Comparison of ENCODE assay signal across 26 cellular contexts in genomic region chr18:36114738-36115137, GRCh38. TPM values are rescaled to one million over a fixed set of nuclear protein-coding genes. Genes with fewer than 3 reads are reported as not detected.
DNase-seq lines count a peak whose midpoint lies in the region; ATAC-seq, FAIRE-seq and TF ChIP-seq lines count a peak whose summit lies in the region.
"Had no signal": no experiment of that assay in that cellular context is flagged by ENCODE, and none has a peak within 500 bp of the region (broad histone marks: within the 10 kb centered on the region; RNA-seq: fewer than 3 reads in every experiment).

No MANE protein-coding gene starts in this region.

- H2AFZ ChIP-seq in HepG2 (ENCODE audit: low read length) (no peak overlapping the region), K562 (ENCODE audit: low read depth, low read length) (no peak overlapping the region)

- TF ChIP-seq POLR2A in HepG2 (IDR thresholded peaks at IDR 0.05; ENCODE audit: insufficient read depth in 1 of 2, low read depth in 2 of 2, low read length in 2 of 2), result no peak
- TF ChIP-seq POLR2A in right lobe of liver (IDR thresholded peaks at IDR 0.05), result no peak
- TF ChIP-seq POLR2A in K562 (conservative IDR thresholded peaks at IDR 0.05), result no peak

- H3K9ac ChIP-seq in HepG2 (ENCODE audit: insufficient read depth, low read depth, low read length) (no peak overlapping the region), K562 (ENCODE audit: insufficient read depth in 1 of 2, low read depth in 2 of 2, low read length in 2 of 2) (no peak overlapping the region), kidney (ENCODE audit: low read length in 2 of 2) (no peak overlapping the region)
- H3K9ac ChIP-seq: BLaER1 had no signal

- H3K4me2 ChIP-seq in HepG2 (ENCODE audit: low read depth, low read length), result no peak overlapping the region
- H3K4me2 ChIP-seq in K562 (ENCODE audit: insufficient read depth, low read length), result no peak overlapping the region
- H3K4me2 ChIP-seq: BLaER1 had no signal

- BruUV-seq in HepG2 (replicated peaks; lab: Mats Ljungman, UMichigan) (no TSS peak), K562 (replicated peaks; lab: Mats Ljungman, UMichigan) (no TSS peak)

- DNase-seq in HepG2 (ENCODE audit: low spot score) (no peak), right lobe of liver (no peak), K562 (ENCODE audit: extremely low read depth in 1 of 4, low spot score in 3 of 4) (no peak), kidney (no peak)
- DNase-seq in activated CD4-positive, alpha-beta T cell treated with anti-CD3 and anti-CD28 coated beads for 48 hours, result no peak
- DNase-seq: 8988T; ACHN; BE2C; C1 segment of cervical spinal cord; CD4-positive, alpha-beta memory T cell; CD4-positive, CD25-positive, alpha-beta regulatory T cell; CD8-positive, alpha-beta memory T cell; COR-L47; DMS 273 treated with DMSO at 0.1 percent for 48 hours; DMS153; DMS53; DMS79; DND-41; EL; GDM1 had no signal

- in situ Hi-C loops in HepG2 (cut with HindIII; ENCODE audit: extremely low pct_ligation_motif_present, low pct_unique_long_range_greater_than_20kb), result no loop called here
- in situ Hi-C loops in K562 (cut with MboI), result no loop called here

- H4K20me1 ChIP-seq in HepG2 (ENCODE audit: insufficient read depth, low read length) (no peaks in the 10 kb centered on the region), K562 (replicated peaks; ENCODE audit: control insufficient read depth, insufficient read depth, low read length) (no peaks in the 10 kb centered on the region)
- H4K20me1 ChIP-seq: BLaER1 had no signal

- no peak for ATAC-seq in HepG2
- ATAC-seq in right lobe of liver, result no peak
- ATAC-seq in K562, result no peak
- ATAC-seq in HG02938 (IDR thresholded peaks at IDR 0.05; ENCODE audit: unreplicated experiment), result no peak
- ATAC-seq: GM12878 had no signal

- H3K79me2 ChIP-seq in HepG2 (ENCODE audit: insufficient read depth, low read length), result no peaks in the 10 kb centered on the region
- H3K79me2 ChIP-seq in K562 (ENCODE audit: control insufficient read depth, insufficient read depth, low read length), result no peaks in the 10 kb centered on the region

- H3K27me3 ChIP-seq in HepG2 (ENCODE audit: control insufficient read depth in 1 of 2, insufficient read depth in 2 of 2, low read length in 2 of 2) (no peaks in the 10 kb centered on the region), right lobe of liver (no peaks in the 10 kb centered on the region), K562 (ENCODE audit: control insufficient read depth in 2 of 2, insufficient read depth in 2 of 2, low read length in 2 of 2) (no peaks in the 10 kb centered on the region)
- H3K27me3 ChIP-seq: BE2C, BLaER1 had no signal

- no peak overlapping the region for H3K4me3 ChIP-seq in HepG2 (replicated peaks in 1 of 3; ENCODE audit: insufficient read depth in 1 of 3, low read depth in 2 of 3, low read length in 3 of 3)
- no peak overlapping the region for H3K4me3 ChIP-seq in right lobe of liver
- no peak overlapping the region for H3K4me3 ChIP-seq in K562
- H3K4me3 ChIP-seq in kidney (ENCODE audit: low read length in 2 of 2), result no peak overlapping the region
- H3K4me3 ChIP-seq: BLaER1, GM12878 had no signal

- 92% methylated on average over 1 of the region's 1 CpG for WGBS in HepG2 (ENCODE audit: low lambda C conversion rate)
- 50% methylated on average over 1 of the region's 1 CpG for WGBS in right lobe of liver (ENCODE audit: insufficient coverage, low coverage, low lambda C conversion rate, missing lambda C conversion rate)
- 19% methylated on average over 1 of the region's 1 CpG for WGBS in K562 (ENCODE audit: insufficient coverage, low coverage, missing lambda C conversion rate)

- TF ChIP-seq EP300 in HepG2 (IDR thresholded peaks at IDR 0.05; ENCODE audit: low read depth in 2 of 2, low read length in 2 of 2) (no peak), HepG2 (CRISPR knock-in tag; IDR thresholded peaks at IDR 0.05; ENCODE audit: borderline replicate concordance) (no peak), K562 (IDR thresholded peaks at IDR 0.05; ENCODE audit: low read length) (no peak)

- no peaks in the 10 kb centered on the region for H3K9me1 ChIP-seq in K562 (ENCODE audit: control insufficient read depth, insufficient read depth, low read length)

- H3K36me3 ChIP-seq in HepG2 (replicated peaks in 1 of 2; ENCODE audit: control insufficient read depth in 1 of 2, insufficient read depth in 2 of 2, low read length in 2 of 2) (peaks cover 17 to 48% of the 10 kb centered on the region in 2 experiments), right lobe of liver (peaks cover 0 to 26% (median 7%) of the 10 kb centered on the region in 4 donors), K562 (ENCODE audit: control insufficient read depth, insufficient read depth, low read length) (peaks cover 56% of the 10 kb centered on the region), kidney (ENCODE audit: control insufficient read depth in 1 of 2, insufficient read depth in 2 of 2, low read length in 2 of 2) (peaks cover 14 to 15% of the 10 kb centered on the region in 2 donors)

- FAIRE-seq in HepG2 (lab: Jason Lieb, UNC) (no peak), K562 (lab: Jason Lieb, UNC) (no peak), kidney (lab: Jason Lieb, UNC) (peak; percentile 39)
- FAIRE-seq: A204.1, GM12878, GM12892, GM18507 had no signal

- H3K27ac ChIP-seq in HepG2 (ENCODE audit: extremely low read length, insufficient read depth, low read length) (no peak overlapping the region), right lobe of liver (no peak overlapping the region), K562 (ENCODE audit: extremely low read depth, low read depth, low read length) (no peak overlapping the region), kidney (ENCODE audit: low read depth in 2 of 2, low read length in 2 of 2) (no peak overlapping the region)
- H3K27ac ChIP-seq: BLaER1 had no signal

- POLR2A ChIA-PET in HepG2 (lab: Yijun Ruan, JAX) (no interaction called here), K562 (lab: Yijun Ruan, JAX) (interaction anchor here (0.6 kb wide), 1 partner anchor 13 kb away, joined by 3 read pairs; no protein-coding TSS in a partner anchor)

- H3K4me1 ChIP-seq in HepG2 (ENCODE audit: insufficient read depth, low read length) (no peaks in the 10 kb centered on the region), right lobe of liver (no peaks in the 10 kb centered on the region), K562 (replicated peaks in 1 of 2; ENCODE audit: control insufficient read depth in 2 of 2, insufficient read depth in 2 of 2, low read length in 2 of 2) (no peaks in the 10 kb centered on the region), kidney (ENCODE audit: control insufficient read depth in 1 of 2, insufficient read depth in 1 of 2, low read depth in 1 of 2, low read length in 2 of 2) (no peaks in the 10 kb centered on the region)
- H3K4me1 ChIP-seq: BE2C, BLaER1 had no signal

- TF ChIP-seq CTCF in HepG2 (CRISPR knock-in tag; IDR thresholded peaks at IDR 0.05) (no peak), right lobe of liver (IDR thresholded peaks at IDR 0.05) (no peak), K562 (IDR thresholded peaks at IDR 0.05 in 2 of 3, conservative IDR thresholded peaks at IDR 0.05 in 1 of 3; ENCODE audit: insufficient read depth in 2 of 3, low read depth in 1 of 3, low read length in 3 of 3) (no peak), kidney (IDR thresholded peaks at IDR 0.05; ENCODE audit: borderline replicate concordance, extremely low read depth, insufficient read depth) (no peak)

- CTCF ChIA-PET in HepG2 (lab: Yijun Ruan, JAX; ENCODE audit: low intra/inter-chr PET ratio, low total read pairs), result no interaction called here
- CTCF ChIA-PET in K562 (lab: Yijun Ruan, JAX; ENCODE audit: low intra/inter-chr PET ratio), result no interaction called here

- no peak for TF ChIP-seq RAD21 in HepG2 (CRISPR knock-in tag; IDR thresholded peaks at IDR 0.05)
- no peak for TF ChIP-seq RAD21 in K562 (CRISPR knock-in tag; conservative IDR thresholded peaks at IDR 0.05 in 1 of 2, IDR thresholded peaks at IDR 0.05 in 1 of 2)

- H3K9me3 ChIP-seq in HepG2 (ENCODE audit: low read length) (no peaks in the 10 kb centered on the region), right lobe of liver (no peaks in the 10 kb centered on the region), K562 (replicated peaks; ENCODE audit: control insufficient read depth, insufficient read depth, low read depth, low read length) (no peaks in the 10 kb centered on the region), kidney (ENCODE audit: control insufficient read depth in 1 of 2, low read length in 2 of 2) (no peaks in the 10 kb centered on the region)
- H3K9me3 ChIP-seq: BE2C, BLaER1 had no signal

- intact Hi-C loops in HepG2 (cut with micrococcal nuclease; ENCODE audit: unreplicated experiment) (no loop called here), right lobe of liver (cut with DNase I) (no loop called here), K562 (cut with micrococcal nuclease) (no loop called here), kidney (cut with DNase I) (no loop called here)

RNA-seq across cellular contexts. Expression of gene SLC39A6, which starts 14.4 kb away (rescaled TPM):
- total RNA-seq in HepG2 (2016; rRNA removed; fragmentation: Illumina TruSeq; extraction: Trizol), result 30.6 and 41.7 TPM in 2 replicates
- total RNA-seq in HepG2 (2016; cell fraction: cytosol; rRNA removed; fragmentation: Illumina TruSeq; extraction: Trizol; ENCODE audit: low read depth), result 4.5 and 4.8 TPM in 2 replicates
- 30.1 and 41.9 TPM in 2 replicates for total RNA-seq in HepG2 (2016; cell fraction: insoluble cytoplasmic fraction; rRNA removed; fragmentation: Illumina TruSeq; extraction: Trizol)
- 15.0 and 16.1 TPM in 2 replicates for total RNA-seq in HepG2 (2016; cell fraction: membrane; rRNA removed; fragmentation: Illumina TruSeq; extraction: Trizol)
- total RNA-seq in HepG2 (2016; cell fraction: nucleus; rRNA removed; fragmentation: Illumina TruSeq; extraction: Trizol), result 43.0 and 47.6 TPM in 2 replicates
- 53.5 and 59.2 TPM in 2 replicates for polyA plus RNA-seq in HepG2 (2011; rRNA removed)
- 39.3 and 51.6 TPM in 2 replicates for polyA plus RNA-seq in HepG2 (2011; cell fraction: cytosol; rRNA removed)
- 21.3 and 24.4 TPM in 2 replicates for polyA plus RNA-seq in HepG2 (2011; cell fraction: nucleus; rRNA removed)
- polyA plus RNA-seq in HepG2 (2012), result 27.8 and 30.5 TPM in 2 replicates
- polyA plus RNA-seq in HepG2 (2016; cell fraction: cytosol; fragmentation: Illumina TruSeq; extraction: Trizol; ENCODE audit: low read depth), result 2.1 and 2.7 TPM in 2 replicates
- 21.0 and 25.3 TPM in 2 replicates for polyA plus RNA-seq in HepG2 (2016; cell fraction: insoluble cytoplasmic fraction; fragmentation: Illumina TruSeq; extraction: Trizol; ENCODE audit: low read depth)
- polyA plus RNA-seq in HepG2 (2016; cell fraction: membrane; fragmentation: Illumina TruSeq; extraction: Trizol; ENCODE audit: low read depth), result 6.7 and 7.1 TPM in 2 replicates
- polyA plus RNA-seq in HepG2 (2016; cell fraction: nucleus; fragmentation: Illumina TruSeq; extraction: Trizol; ENCODE audit: insufficient read depth, low read depth), result 40.3 and 40.6 TPM in 2 replicates
- 47.6 and 205 TPM in 2 replicates for polyA minus RNA-seq in HepG2 (2011; rRNA and poly(A)+ RNA removed; ENCODE audit: low replicate concordance)
- polyA minus RNA-seq in HepG2 (2011; cell fraction: cytosol; rRNA and poly(A)+ RNA removed), result 21.0 and 24.8 TPM in 2 replicates
- polyA minus RNA-seq in HepG2 (2011; cell fraction: nucleus; rRNA and poly(A)+ RNA removed), result 22.9 and 37.0 TPM in 2 replicates
- total RNA-seq in right lobe of liver, result 10 to 100 TPM in 2 of 6 experiments, 1 to 10 TPM in 4; 6.5 to 13.2 (median 8.7) TPM
- total RNA-seq in K562 (2011; cell fraction: chromatin; rRNA removed; ENCODE audit: low replicate concordance), result 16.4 and 23.0 TPM in 2 replicates
- total RNA-seq in K562 (2011; cell fraction: nucleolus; rRNA removed), result 16.7 and 19.2 TPM in 2 replicates
- total RNA-seq in K562 (2011; cell fraction: nucleoplasm; rRNA removed), result 18.1 and 19.9 TPM in 2 replicates
- total RNA-seq in K562 (2014; rRNA removed), result 17.4 and 21.1 TPM in 2 replicates
- 19.9 and 20.9 TPM in 2 replicates for total RNA-seq in K562 (2014; rRNA removed; fragmentation: Illumina TruSeq; extraction: Trizol)
- 19.0 and 20.6 TPM in 2 replicates for total RNA-seq in K562 (2015; rRNA removed; fragmentation: Illumina TruSeq; extraction: Trizol)
- 13.2 and 14.0 TPM in 2 replicates for total RNA-seq in K562 (2021)
- 16.7 and 17.8 TPM in 2 replicates for polyA plus RNA-seq in K562 (2011; rRNA removed)
- 11.3 and 13.7 TPM in 2 replicates for polyA plus RNA-seq in K562 (2011; cell fraction: cytosol; rRNA removed)
- polyA plus RNA-seq in K562 (2011; cell fraction: nucleus; rRNA removed), result 14.2 and 16.8 TPM in 2 replicates
- 8.7 and 10.7 TPM in 2 replicates for polyA plus RNA-seq in K562 (2012)
- 22.1 and 23.8 TPM in 2 replicates for polyA plus RNA-seq in K562 (2014; fragmentation: Illumina TruSeq; extraction: Trizol)
- polyA plus RNA-seq in K562 (2014; fragmentation: Nextera tagmentation; extraction: Ambion mirVana), result 1 to 10 TPM; 5.6 to 6.6 TPM
- 13.2 and 13.8 TPM in 2 replicates for polyA plus RNA-seq in K562 (2014; rRNA removed)
- polyA minus RNA-seq in K562 (2011; rRNA and poly(A)+ RNA removed), result 26.3 and 34.2 TPM in 2 replicates
- 5.0 and 5.6 TPM in 2 replicates for polyA minus RNA-seq in K562 (2011; cell fraction: cytosol; rRNA and poly(A)+ RNA removed)
- 7.3 and 11.8 TPM in 2 replicates for polyA minus RNA-seq in K562 (2011; cell fraction: nucleus; rRNA and poly(A)+ RNA removed)
- total RNA-seq in kidney, result 44.7 TPM
- polyA plus RNA-seq in kidney (ENCODE audit: insufficient read depth, low read depth, low replicate concordance), result 27.3 TPM

RNA-seq across cellular contexts. Expression of gene ELP2, which starts 15.0 kb away (rescaled TPM):
- 100 and 121 TPM in 2 replicates for total RNA-seq in HepG2 (2016; rRNA removed; fragmentation: Illumina TruSeq; extraction: Trizol)
- 22.9 and 29.1 TPM in 2 replicates for total RNA-seq in HepG2 (2016; cell fraction: cytosol; rRNA removed; fragmentation: Illumina TruSeq; extraction: Trizol; ENCODE audit: low read depth)
- 97.6 and 122 TPM in 2 replicates for total RNA-seq in HepG2 (2016; cell fraction: insoluble cytoplasmic fraction; rRNA removed; fragmentation: Illumina TruSeq; extraction: Trizol)
- 29.2 and 32.8 TPM in 2 replicates for total RNA-seq in HepG2 (2016; cell fraction: membrane; rRNA removed; fragmentation: Illumina TruSeq; extraction: Trizol)
- total RNA-seq in HepG2 (2016; cell fraction: nucleus; rRNA removed; fragmentation: Illumina TruSeq; extraction: Trizol), result 120 and 133 TPM in 2 replicates
- 85.0 and 98.7 TPM in 2 replicates for polyA plus RNA-seq in HepG2 (2011; rRNA removed)
- polyA plus RNA-seq in HepG2 (2011; cell fraction: cytosol; rRNA removed), result 45.2 and 52.1 TPM in 2 replicates
- polyA plus RNA-seq in HepG2 (2011; cell fraction: nucleus; rRNA removed), result 82.7 and 92.7 TPM in 2 replicates
- 91.8 and 96.5 TPM in 2 replicates for polyA plus RNA-seq in HepG2 (2012)
- polyA plus RNA-seq in HepG2 (2016; cell fraction: cytosol; fragmentation: Illumina TruSeq; extraction: Trizol; ENCODE audit: low read depth), result 7.6 and 9.7 TPM in 2 replicates
- 72.7 and 77.3 TPM in 2 replicates for polyA plus RNA-seq in HepG2 (2016; cell fraction: insoluble cytoplasmic fraction; fragmentation: Illumina TruSeq; extraction: Trizol; ENCODE audit: low read depth)
- 13.0 and 14.3 TPM in 2 replicates for polyA plus RNA-seq in HepG2 (2016; cell fraction: membrane; fragmentation: Illumina TruSeq; extraction: Trizol; ENCODE audit: low read depth)
- polyA plus RNA-seq in HepG2 (2016; cell fraction: nucleus; fragmentation: Illumina TruSeq; extraction: Trizol; ENCODE audit: insufficient read depth, low read depth), result 146 and 148 TPM in 2 replicates
- polyA minus RNA-seq in HepG2 (2011; rRNA and poly(A)+ RNA removed; ENCODE audit: low replicate concordance), result 232 and 371 TPM in 2 replicates
- polyA minus RNA-seq in HepG2 (2011; cell fraction: cytosol; rRNA and poly(A)+ RNA removed), result 33.5 and 40.7 TPM in 2 replicates
- polyA minus RNA-seq in HepG2 (2011; cell fraction: nucleus; rRNA and poly(A)+ RNA removed), result 216 and 227 TPM in 2 replicates
- 10 to 100 TPM; 26.9 to 58.7 (median 50.3) TPM for total RNA-seq in right lobe of liver
- total RNA-seq in K562 (2011; cell fraction: chromatin; rRNA removed; ENCODE audit: low replicate concordance), result 409 and 679 TPM in 2 replicates
- total RNA-seq in K562 (2011; cell fraction: nucleolus; rRNA removed), result 246 and 294 TPM in 2 replicates
- 383 and 472 TPM in 2 replicates for total RNA-seq in K562 (2011; cell fraction: nucleoplasm; rRNA removed)
- total RNA-seq in K562 (2014; rRNA removed), result 156 and 158 TPM in 2 replicates
- total RNA-seq in K562 (2014; rRNA removed; fragmentation: Illumina TruSeq; extraction: Trizol), result 123 and 139 TPM in 2 replicates
- 72.8 and 76.8 TPM in 2 replicates for total RNA-seq in K562 (2015; rRNA removed; fragmentation: Illumina TruSeq; extraction: Trizol)
- total RNA-seq in K562 (2021), result 140 and 148 TPM in 2 replicates
- 188 and 192 TPM in 2 replicates for polyA plus RNA-seq in K562 (2011; rRNA removed)
- 42.9 and 93.6 TPM in 2 replicates for polyA plus RNA-seq in K562 (2011; cell fraction: cytosol; rRNA removed)
- polyA plus RNA-seq in K562 (2011; cell fraction: nucleus; rRNA removed), result 181 and 221 TPM in 2 replicates
- 133 and 141 TPM in 2 replicates for polyA plus RNA-seq in K562 (2012)
- 87.4 and 96.0 TPM in 2 replicates for polyA plus RNA-seq in K562 (2014; fragmentation: Illumina TruSeq; extraction: Trizol)
- 100 to 1,000 TPM; 146 to 172 TPM for polyA plus RNA-seq in K562 (2014; fragmentation: Nextera tagmentation; extraction: Ambion mirVana)
- 84.0 and 94.8 TPM in 2 replicates for polyA plus RNA-seq in K562 (2014; rRNA removed)
- 262 and 352 TPM in 2 replicates for polyA minus RNA-seq in K562 (2011; rRNA and poly(A)+ RNA removed)
- 73.4 and 77.3 TPM in 2 replicates for polyA minus RNA-seq in K562 (2011; cell fraction: cytosol; rRNA and poly(A)+ RNA removed)
- 158 and 260 TPM in 2 replicates for polyA minus RNA-seq in K562 (2011; cell fraction: nucleus; rRNA and poly(A)+ RNA removed)
- 74.0 TPM for total RNA-seq in kidney
- polyA plus RNA-seq in kidney (ENCODE audit: insufficient read depth, low read depth, low replicate concordance), result 55.9 TPM

RNA-seq across cellular contexts. Expression of gene RPRD1A, which starts 47.4 kb away (rescaled TPM):
- total RNA-seq in HepG2 (2016; rRNA removed; fragmentation: Illumina TruSeq; extraction: Trizol), result 78.2 and 105 TPM in 2 replicates
- 45.6 and 46.6 TPM in 2 replicates for total RNA-seq in HepG2 (2016; cell fraction: cytosol; rRNA removed; fragmentation: Illumina TruSeq; extraction: Trizol; ENCODE audit: low read depth)
- total RNA-seq in HepG2 (2016; cell fraction: insoluble cytoplasmic fraction; rRNA removed; fragmentation: Illumina TruSeq; extraction: Trizol), result 79.2 and 105 TPM in 2 replicates
- 54.0 and 61.2 TPM in 2 replicates for total RNA-seq in HepG2 (2016; cell fraction: membrane; rRNA removed; fragmentation: Illumina TruSeq; extraction: Trizol)
- 85.2 and 97.0 TPM in 2 replicates for total RNA-seq in HepG2 (2016; cell fraction: nucleus; rRNA removed; fragmentation: Illumina TruSeq; extraction: Trizol)
- 36.4 and 42.5 TPM in 2 replicates for polyA plus RNA-seq in HepG2 (2011; rRNA removed)
- polyA plus RNA-seq in HepG2 (2011; cell fraction: cytosol; rRNA removed), result 15.8 and 21.7 TPM in 2 replicates
- polyA plus RNA-seq in HepG2 (2011; cell fraction: nucleus; rRNA removed), result 49.0 and 60.6 TPM in 2 replicates
- 49.2 and 49.7 TPM in 2 replicates for polyA plus RNA-seq in HepG2 (2012)
- polyA plus RNA-seq in HepG2 (2016; cell fraction: cytosol; fragmentation: Illumina TruSeq; extraction: Trizol; ENCODE audit: low read depth), result 8.8 and 9.0 TPM in 2 replicates
- 67.3 and 70.4 TPM in 2 replicates for polyA plus RNA-seq in HepG2 (2016; cell fraction: insoluble cytoplasmic fraction; fragmentation: Illumina TruSeq; extraction: Trizol; ENCODE audit: low read depth)
- polyA plus RNA-seq in HepG2 (2016; cell fraction: membrane; fragmentation: Illumina TruSeq; extraction: Trizol; ENCODE audit: low read depth), result 25.6 and 26.2 TPM in 2 replicates
- 67.7 and 71.1 TPM in 2 replicates for polyA plus RNA-seq in HepG2 (2016; cell fraction: nucleus; fragmentation: Illumina TruSeq; extraction: Trizol; ENCODE audit: insufficient read depth, low read depth)
- polyA minus RNA-seq in HepG2 (2011; rRNA and poly(A)+ RNA removed; ENCODE audit: low replicate concordance), result 39.8 and 42.7 TPM in 2 replicates
- 40.6 and 41.2 TPM in 2 replicates for polyA minus RNA-seq in HepG2 (2011; cell fraction: cytosol; rRNA and poly(A)+ RNA removed)
- polyA minus RNA-seq in HepG2 (2011; cell fraction: nucleus; rRNA and poly(A)+ RNA removed), result 151 and 160 TPM in 2 replicates
- total RNA-seq in right lobe of liver, result 10 to 100 TPM; 14.4 to 28.6 (median 20.9) TPM
- total RNA-seq in K562 (2011; cell fraction: chromatin; rRNA removed; ENCODE audit: low replicate concordance), result 113 and 316 TPM in 2 replicates
- 99.9 and 122 TPM in 2 replicates for total RNA-seq in K562 (2011; cell fraction: nucleolus; rRNA removed)
- 188 and 269 TPM in 2 replicates for total RNA-seq in K562 (2011; cell fraction: nucleoplasm; rRNA removed)
- 61.1 and 63.8 TPM in 2 replicates for total RNA-seq in K562 (2014; rRNA removed)
- total RNA-seq in K562 (2014; rRNA removed; fragmentation: Illumina TruSeq; extraction: Trizol), result 69.3 and 74.5 TPM in 2 replicates
- total RNA-seq in K562 (2015; rRNA removed; fragmentation: Illumina TruSeq; extraction: Trizol), result 55.9 and 56.2 TPM in 2 replicates
- total RNA-seq in K562 (2021), result 65.0 and 66.0 TPM in 2 replicates
- 121 and 127 TPM in 2 replicates for polyA plus RNA-seq in K562 (2011; rRNA removed)
- 16.1 and 37.4 TPM in 2 replicates for polyA plus RNA-seq in K562 (2011; cell fraction: cytosol; rRNA removed)
- 313 and 349 TPM in 2 replicates for polyA plus RNA-seq in K562 (2011; cell fraction: nucleus; rRNA removed)
- 55.8 and 60.0 TPM in 2 replicates for polyA plus RNA-seq in K562 (2012)
- 60.8 and 67.7 TPM in 2 replicates for polyA plus RNA-seq in K562 (2014; fragmentation: Illumina TruSeq; extraction: Trizol)
- polyA plus RNA-seq in K562 (2014; fragmentation: Nextera tagmentation; extraction: Ambion mirVana), result 10 to 100 TPM; 30.2 to 36.7 TPM
- polyA plus RNA-seq in K562 (2014; rRNA removed), result 130 and 142 TPM in 2 replicates
- 58.1 and 85.0 TPM in 2 replicates for polyA minus RNA-seq in K562 (2011; rRNA and poly(A)+ RNA removed)
- 22.3 and 29.2 TPM in 2 replicates for polyA minus RNA-seq in K562 (2011; cell fraction: cytosol; rRNA and poly(A)+ RNA removed)
- polyA minus RNA-seq in K562 (2011; cell fraction: nucleus; rRNA and poly(A)+ RNA removed), result 128 and 197 TPM in 2 replicates
- 42.4 TPM for total RNA-seq in kidney
- polyA plus RNA-seq in kidney (ENCODE audit: insufficient read depth, low read depth, low replicate concordance), result 25.9 TPM
